Comparison of ENCODE assay signal across 26 cellular contexts in the genomic region with DNA sequence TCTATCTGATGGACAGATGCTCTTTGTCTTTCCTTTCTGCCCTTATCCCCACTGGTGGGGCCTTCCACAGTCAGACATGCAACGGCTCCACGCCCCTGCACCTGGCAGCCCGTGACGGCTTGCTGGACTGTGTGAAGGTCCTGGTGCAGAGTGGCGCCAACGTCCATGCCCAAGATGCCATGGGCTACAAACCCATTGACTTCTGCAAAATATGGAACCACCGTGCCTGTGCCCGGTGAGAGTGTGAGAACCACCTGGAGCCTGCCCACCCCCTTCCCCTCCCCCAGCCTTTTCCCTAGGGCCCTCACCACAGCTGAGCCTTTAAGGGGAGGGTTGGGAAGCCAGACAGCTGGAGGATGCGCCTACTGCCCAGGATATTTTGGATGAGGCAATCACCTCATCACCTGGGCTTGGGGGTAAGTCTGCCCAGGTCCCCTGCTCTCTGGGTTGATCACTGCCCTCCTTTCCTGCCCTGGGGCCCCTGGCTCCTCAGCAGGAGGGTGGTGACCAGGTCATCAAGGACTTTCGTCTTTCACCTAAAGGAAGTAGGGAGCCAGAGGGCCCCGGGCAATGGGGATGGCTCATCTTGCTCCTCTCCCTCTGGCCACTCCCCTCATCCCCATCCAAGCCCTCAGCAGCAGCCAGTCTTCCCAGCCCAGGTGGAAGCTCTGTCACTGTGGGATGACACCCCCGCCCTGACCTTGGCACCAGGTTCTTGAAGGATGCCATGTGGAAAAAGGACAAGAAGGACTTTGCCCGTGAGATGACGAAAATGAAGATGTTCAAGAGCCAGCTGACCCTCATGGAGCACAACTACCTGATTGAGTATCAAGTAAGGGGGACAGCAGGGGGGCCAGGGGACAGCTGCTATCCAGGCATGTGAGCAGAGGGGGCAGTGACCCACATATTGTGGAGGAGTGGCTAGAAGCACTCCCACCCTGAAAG.
DNase-seq lines count a peak whose midpoint lies in the region; ATAC-seq and TF ChIP-seq lines count a peak whose summit lies in the region.
"Had no signal": no experiment of that assay in that cellular context is flagged by ENCODE, and none has a peak within 500 bp of the region (broad histone marks: within the 10 kb centered on the region; RNA-seq: fewer than 3 reads in every experiment).

No MANE protein-coding gene starts in this region.

- H3K4me3 ChIP-seq in coronary artery, result no peak overlapping the region
- H3K4me3 ChIP-seq: ascending aorta, gastroesophageal sphincter, psoas muscle, transverse colon had no signal

- H3K27ac ChIP-seq in coronary artery, result no peak overlapping the region
- H3K27ac ChIP-seq: 22Rv1, ascending aorta, gastroesophageal sphincter, psoas muscle, transverse colon, VCaP had no signal

- ATAC-seq in activated CD4-positive, CD25-positive, alpha-beta regulatory T cell treated with anti-CD3 and anti-CD28 coated beads, Interleukin-2, amount 50 U/mL, for 24 hours, result no peak
- no peak for ATAC-seq in HG03520 (IDR thresholded peaks at IDR 0.05; ENCODE audit: unreplicated experiment)
- ATAC-seq: activated naive CD4-positive, alpha-beta T cell treated with anti-CD3 and anti-CD28 coated beads, Interleukin-2, amount 50 U/mL, for 72 hours; gastroesophageal sphincter; HCT116; Panc1; psoas muscle had no signal

- TF ChIP-seq CTCF in coronary artery (IDR thresholded peaks at IDR 0.05), result no peak

- DNase-seq in activated CD4-positive, CD25-positive, alpha-beta regulatory T cell treated with anti-CD3 and anti-CD28 coated beads, Interleukin-2, amount 50 U/mL, for 72 hours, result peak; percentile 21
- DNase-seq in AG20443 (ENCODE audit: low spot score) (peak; percentile 1), coronary artery (ENCODE audit: low spot score) (peak; percentile 66), HuH-7 (ENCODE audit: low spot score) (no peak), Kasumi-1 (lab: John Stamatoyannopoulos, UW) (no peak)
- DNase-seq in stimulated activated CD8-positive, alpha-beta memory T cell treated with anti-CD3 and anti-CD28 coated beads, Interleukin-4, amount 100 ng/mL, for 48 hours, result peak; percentile 16
- DNase-seq: CD4-positive, CD25-positive, alpha-beta regulatory T cell; hippocampal formation; immature natural killer cell; NCI-H1092 treated with DMSO at 0.1 percent for 48 hours; NCI-H2029; NCI-H526; nucleus accumbens; psoas muscle; SHP77; T-helper 9 cell; transverse colon had no signal

Comparison
In these comparisons a context has a peak if more than half of its experiments do, and no peak if none do; other contexts are left out.
1. DNase-seq: peak in activated CD4-positive, CD25-positive, alpha-beta regulatory T cell treated with anti-CD3 and anti-CD28 coated beads, Interleukin-2, amount 50 U/mL, for 72 hours (single experiment), AG20443 (single experiment), coronary artery (single experiment) and stimulated activated CD8-positive, alpha-beta memory T cell treated with anti-CD3 and anti-CD28 coated beads, Interleukin-4, amount 100 ng/mL, for 48 hours (single experiment); none in HuH-7 (single experiment) and Kasumi-1 (0 of 2).